In genomic region chr2:171566099-171566498, GRCh38 we compare ENCODE assay signal across 22 cellular contexts. TPM values are rescaled to one million over a fixed set of nuclear protein-coding genes. Genes with fewer than 3 reads are reported as not detected.
A peak's percentile ranks its signal among the peaks of the same experiment; 100 is the strongest.
DNase-seq lines count a peak whose midpoint lies in the region; ATAC-seq, FAIRE-seq and TF ChIP-seq lines count a peak whose summit lies in the region.
"Had no signal": no experiment of that assay in that cellular context is flagged by ENCODE, and none has a peak within 500 bp of the region (broad histone marks: within the 10 kb centered on the region; RNA-seq: fewer than 3 reads in every experiment).

No MANE protein-coding gene starts in this region.

- no peaks in the 10 kb centered on the region for H3K36me3 ChIP-seq in HepG2 (replicated peaks in 1 of 2; ENCODE audit: control insufficient read depth in 1 of 2, insufficient read depth in 2 of 2, low read length in 2 of 2)
- H3K36me3 ChIP-seq in right lobe of liver: no peaks in the 10 kb centered on the region
- H3K36me3 ChIP-seq: BE2C; BLaER1 treated with 17β-estradiol and CSF1 and Interleukin-3, amounts not matched to agents 10 nM and 100 nM had no signal

- H3K4me1 ChIP-seq in HepG2 (ENCODE audit: insufficient read depth, low read length) (peaks cover 14% of the 10 kb centered on the region; the same call in 1 of the 2 replicates), right lobe of liver (no peaks in the 10 kb centered on the region)
- H3K4me1 ChIP-seq: BE2C; BLaER1 treated with 17β-estradiol and CSF1 and Interleukin-3, amounts not matched to agents 10 nM and 100 nM had no signal

- no peak for TF ChIP-seq EP300 in HepG2 (IDR thresholded peaks at IDR 0.05; ENCODE audit: low read depth in 2 of 2, low read length in 2 of 2)
- no peak for TF ChIP-seq EP300 in HepG2 (CRISPR knock-in tag; IDR thresholded peaks at IDR 0.05; ENCODE audit: borderline replicate concordance)

- no peak for TF ChIP-seq CTCF in HepG2 (CRISPR knock-in tag; IDR thresholded peaks at IDR 0.05)
- TF ChIP-seq CTCF in right lobe of liver (IDR thresholded peaks at IDR 0.05): no peak
- TF ChIP-seq CTCF in epithelial cell of proximal tubule (conservative IDR thresholded peaks at IDR 0.05; ENCODE audit: low read depth, low read length): no peak

- no peak overlapping the region for H2AFZ ChIP-seq in HepG2 (ENCODE audit: low read length)
- H2AFZ ChIP-seq: GM23338 had no signal

- intact Hi-C loops in HepG2 (cut with micrococcal nuclease; ENCODE audit: unreplicated experiment) (no loop called here), right lobe of liver (cut with DNase I) (no loop called here)

- TF ChIP-seq POLR2A in HepG2 (IDR thresholded peaks at IDR 0.05; ENCODE audit: insufficient read depth in 1 of 2, low read depth in 2 of 2, low read length in 2 of 2): no peak
- no peak for TF ChIP-seq POLR2A in right lobe of liver (IDR thresholded peaks at IDR 0.05)
- TF ChIP-seq POLR2A in GM12892 (IDR thresholded peaks at IDR 0.05; ENCODE audit: low read depth, low read length): no peak

- WGBS in HepG2 (ENCODE audit: low lambda C conversion rate): 3% methylated on average over 1 of the region's 1 CpG
- 0% methylated on average over 1 of the region's 1 CpG for WGBS in right lobe of liver (ENCODE audit: insufficient coverage, low coverage, low lambda C conversion rate, missing lambda C conversion rate)

- no peak overlapping the region for H3K4me3 ChIP-seq in HepG2 (replicated peaks in 1 of 3; ENCODE audit: insufficient read depth in 1 of 3, low read depth in 2 of 3, low read length in 3 of 3)
- H3K4me3 ChIP-seq in right lobe of liver: no peak overlapping the region
- no peak overlapping the region for H3K4me3 ChIP-seq in epithelial cell of proximal tubule (ENCODE audit: low read depth, low read length)
- H3K4me3 ChIP-seq: BLaER1 treated with 17β-estradiol and CSF1 and Interleukin-3, amounts not matched to agents 10 nM and 100 nM; GM23338 had no signal

- in situ Hi-C loops in HepG2 (cut with HindIII; ENCODE audit: extremely low pct_ligation_motif_present, low pct_unique_long_range_greater_than_20kb): no loop called here

- no peak overlapping the region for H3K4me2 ChIP-seq in HepG2 (ENCODE audit: low read depth, low read length)
- H3K4me2 ChIP-seq: BLaER1 treated with 17β-estradiol and CSF1 and Interleukin-3, amounts not matched to agents 10 nM and 100 nM; GM23338 had no signal

- ATAC-seq in HepG2 (no peak), right lobe of liver (no peak)
- ATAC-seq in stimulated activated naive CD8-positive, alpha-beta T cell treated with anti-CD3 and anti-CD28 coated beads, Interleukin-15, amount 100 ng/mL, for 72 hours: no peak
- ATAC-seq: GM23338, HCT116 had no signal

- no peak overlapping the region for H3K9ac ChIP-seq in HepG2 (ENCODE audit: insufficient read depth, low read depth, low read length)
- H3K9ac ChIP-seq: BLaER1 treated with 17β-estradiol and CSF1 and Interleukin-3, amounts not matched to agents 10 nM and 100 nM had no signal

- POLR2A ChIA-PET in HepG2 (lab: Yijun Ruan, JAX): no interaction called here

- no TSS peak for BruUV-seq in HepG2 (replicated peaks; lab: Mats Ljungman, UMichigan)

- no peak for FAIRE-seq in HepG2 (lab: Jason Lieb, UNC)
- no peak for FAIRE-seq in GM12892 (lab: Jason Lieb, UNC)
- FAIRE-seq: A204.1, G401.6, GM18507 had no signal

- H3K9me3 ChIP-seq in HepG2 (ENCODE audit: low read length) (no peaks in the 10 kb centered on the region), right lobe of liver (no peaks in the 10 kb centered on the region)
- H3K9me3 ChIP-seq: BE2C had no signal

- TF ChIP-seq RAD21 in HepG2 (CRISPR knock-in tag; IDR thresholded peaks at IDR 0.05): no peak

- no peak overlapping the region for H3K27ac Mint-ChIP-seq in stimulated activated naive CD8-positive, alpha-beta T cell treated with anti-CD3 and anti-CD28 coated beads, Interleukin-15, amount 100 ng/mL, for 72 hours
- H3K27ac Mint-ChIP-seq: CD14-positive monocyte; CD4-positive, alpha-beta T cell; GM23338; H9 had no signal

- peaks cover 0 to 8% of the 10 kb centered on the region in 2 donors for H3K9me3 Mint-ChIP-seq in stimulated activated naive CD8-positive, alpha-beta T cell treated with anti-CD3 and anti-CD28 coated beads, Interleukin-15, amount 100 ng/mL, for 72 hours
- H3K9me3 Mint-ChIP-seq: CD4-positive, alpha-beta T cell; GM23338; H9 had no signal

- H3K27me3 ChIP-seq in HepG2 (ENCODE audit: control insufficient read depth in 1 of 2, insufficient read depth in 2 of 2, low read length in 2 of 2) (peaks cover 0 to 13% of the 10 kb centered on the region in 2 experiments; a peak in 2 of 5 replicates), right lobe of liver (no peaks in the 10 kb centered on the region)
- H3K27me3 ChIP-seq: BE2C; BLaER1 treated with 17β-estradiol and CSF1 and Interleukin-3, amounts not matched to agents 10 nM and 100 nM had no signal

- H3K27ac ChIP-seq in HepG2 (ENCODE audit: extremely low read length, insufficient read depth, low read length) (no peak overlapping the region), right lobe of liver (no peak overlapping the region)
- H3K27ac ChIP-seq: BLaER1 treated with 17β-estradiol and CSF1 and Interleukin-3, amounts not matched to agents 10 nM and 100 nM had no signal

- no peaks in the 10 kb centered on the region for H3K79me2 ChIP-seq in HepG2 (ENCODE audit: insufficient read depth, low read length)

- H3K4me1 Mint-ChIP-seq in stimulated activated naive CD8-positive, alpha-beta T cell treated with anti-CD3 and anti-CD28 coated beads, Interleukin-15, amount 100 ng/mL, for 72 hours: no peaks in the 10 kb centered on the region

- DNase-seq in HepG2 (ENCODE audit: low spot score) (no peak), right lobe of liver (no peak), epithelial cell of proximal tubule (ENCODE audit: low read depth) (peak; percentile 20), renal cortical epithelial cell (ENCODE audit: low read depth) (peak; percentile 72), GM12892 (ENCODE audit: insufficient read length) (no peak), KG1 (lab: John Stamatoyannopoulos, UW) (no peak)
- DNase-seq in stimulated activated naive CD8-positive, alpha-beta T cell treated with anti-CD3 and anti-CD28 coated beads, Interleukin-15, amount 100 ng/mL, for 72 hours: no peak
- DNase-seq: AML-193; BE2C; Calu3; CD4-positive, alpha-beta T cell; COR-L47; DMS53; DMS79 treated with DMSO at 0.1 percent for 48 hours; H9 had no signal

- H3K4me3 Mint-ChIP-seq in stimulated activated naive CD8-positive, alpha-beta T cell treated with anti-CD3 and anti-CD28 coated beads, Interleukin-15, amount 100 ng/mL, for 72 hours: no peak overlapping the region
- H3K4me3 Mint-ChIP-seq: CD14-positive monocyte; CD4-positive, alpha-beta T cell; GM23338; H9 had no signal

- H4K20me1 ChIP-seq in HepG2 (ENCODE audit: insufficient read depth, low read length): no peaks in the 10 kb centered on the region
- H4K20me1 ChIP-seq: BLaER1 treated with 17β-estradiol and CSF1 and Interleukin-3, amounts not matched to agents 10 nM and 100 nM had no signal

- H3K27me3 Mint-ChIP-seq in stimulated activated naive CD8-positive, alpha-beta T cell treated with anti-CD3 and anti-CD28 coated beads, Interleukin-15, amount 100 ng/mL, for 72 hours: no peaks in the 10 kb centered on the region
- H3K27me3 Mint-ChIP-seq: CD4-positive, alpha-beta T cell had no signal

- CTCF ChIA-PET in HepG2 (lab: Yijun Ruan, JAX; ENCODE audit: low intra/inter-chr PET ratio, low total read pairs): no interaction called here

TF ChIP-seq in HepG2, 621 proteins besides CTCF, POLR2A, EP300 and RAD21 (continues in another document):
- TF ChIP-seq HNF4A (CRISPR knock-in tag; IDR thresholded peaks at IDR 0.05): peak; percentile 11; the same call in 1 of the 2 replicates
- no peak for TF ChIP-seq ARNTL (CRISPR knock-in tag; IDR thresholded peaks at IDR 0.05)
- TF ChIP-seq, protein P1, sequence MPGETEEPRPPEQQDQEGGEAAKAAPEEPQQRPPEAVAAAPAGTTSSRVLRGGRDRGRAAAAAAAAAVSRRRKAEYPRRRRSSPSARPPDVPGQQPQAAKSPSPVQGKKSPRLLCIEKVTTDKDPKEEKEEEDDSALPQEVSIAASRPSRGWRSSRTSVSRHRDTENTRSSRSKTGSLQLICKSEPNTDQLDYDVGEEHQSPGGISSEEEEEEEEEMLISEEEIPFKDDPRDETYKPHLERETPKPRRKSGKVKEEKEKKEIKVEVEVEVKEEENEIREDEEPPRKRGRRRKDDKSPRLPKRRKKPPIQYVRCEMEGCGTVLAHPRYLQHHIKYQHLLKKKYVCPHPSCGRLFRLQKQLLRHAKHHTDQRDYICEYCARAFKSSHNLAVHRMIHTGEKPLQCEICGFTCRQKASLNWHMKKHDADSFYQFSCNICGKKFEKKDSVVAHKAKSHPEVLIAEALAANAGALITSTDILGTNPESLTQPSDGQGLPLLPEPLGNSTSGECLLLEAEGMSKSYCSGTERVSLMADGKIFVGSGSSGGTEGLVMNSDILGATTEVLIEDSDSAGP (CRISPR knock-in tag; IDR thresholded peaks at IDR 0.05; ENCODE audit: borderline replicate concordance): no peak

RNA-seq across cellular contexts. Expression of gene CYBRD1, which starts 43.8 kb away (rescaled TPM):
- total RNA-seq in HepG2 (2016; rRNA removed; fragmentation: Illumina TruSeq; extraction: Trizol) (0.34 and 0.42 TPM in 2 replicates), right lobe of liver (10 to 100 TPM in 4 of 6 experiments, 1 to 10 TPM in 2; 7.3 to 15.1 (median 10.9) TPM), epithelial cell of proximal tubule (2.5 and 5.1 TPM in 2 replicates), renal cortical epithelial cell (13.9 and 63.1 TPM in 2 replicates)
- 0.30 and 0.53 TPM in 2 replicates for total RNA-seq in HepG2 (2016; cell fraction: cytosol; rRNA removed; fragmentation: Illumina TruSeq; extraction: Trizol; ENCODE audit: low read depth)
- 0.27 and 0.58 TPM in 2 replicates for total RNA-seq in HepG2 (2016; cell fraction: insoluble cytoplasmic fraction; rRNA removed; fragmentation: Illumina TruSeq; extraction: Trizol)
- 0.49 and 0.76 TPM in 2 replicates for total RNA-seq in HepG2 (2016; cell fraction: membrane; rRNA removed; fragmentation: Illumina TruSeq; extraction: Trizol)
- total RNA-seq in HepG2 (2016; cell fraction: nucleus; rRNA removed; fragmentation: Illumina TruSeq; extraction: Trizol): 0.22 and 0.85 TPM in 2 replicates
- 0.13 and 0.51 TPM in 2 replicates for polyA plus RNA-seq in HepG2 (2011; rRNA removed)
- polyA plus RNA-seq in HepG2 (2011; cell fraction: cytosol; rRNA removed): 0.40 and 0.75 TPM in 2 replicates
- 0.14 and 0.19 TPM in 2 replicates for polyA plus RNA-seq in HepG2 (2011; cell fraction: nucleus; rRNA removed)
- polyA plus RNA-seq in HepG2 (2012): 0.23 and 0.25 TPM in 2 replicates
- 0.27 and 0.35 TPM in 2 replicates for polyA plus RNA-seq in HepG2 (2016; cell fraction: cytosol; fragmentation: Illumina TruSeq; extraction: Trizol; ENCODE audit: low read depth)
- 0.56 and 0.59 TPM in 2 replicates for polyA plus RNA-seq in HepG2 (2016; cell fraction: insoluble cytoplasmic fraction; fragmentation: Illumina TruSeq; extraction: Trizol; ENCODE audit: low read depth)
- 0.32 and 0.33 TPM in 2 replicates for polyA plus RNA-seq in HepG2 (2016; cell fraction: membrane; fragmentation: Illumina TruSeq; extraction: Trizol; ENCODE audit: low read depth)
- 0.43 and 0.75 TPM in 2 replicates for polyA plus RNA-seq in HepG2 (2016; cell fraction: nucleus; fragmentation: Illumina TruSeq; extraction: Trizol; ENCODE audit: insufficient read depth, low read depth)
- 0.52 and 4.2 TPM in 2 replicates for polyA minus RNA-seq in HepG2 (2011; rRNA and poly(A)+ RNA removed; ENCODE audit: low replicate concordance)
- polyA minus RNA-seq in HepG2 (2011; cell fraction: cytosol; rRNA and poly(A)+ RNA removed): 0.40 and 0.97 TPM in 2 replicates
- 0.25 and 0.77 TPM in 2 replicates for polyA minus RNA-seq in HepG2 (2011; cell fraction: nucleus; rRNA and poly(A)+ RNA removed)
- 33.9 TPM for polyA plus RNA-seq in GM12892 (2012; ENCODE audit: missing spikeins)

Comparison
In these comparisons a context has a peak if more than half of its experiments do, and no peak if none do; other contexts are left out.
1. DNase-seq: peak in epithelial cell of proximal tubule (single experiment) and renal cortical epithelial cell (single experiment); none in HepG2 (single experiment), right lobe of liver (0 of 3), GM12892 (single experiment), KG1 (single experiment) and stimulated activated naive CD8-positive, alpha-beta T cell treated with anti-CD3 and anti-CD28 coated beads, Interleukin-15, amount 100 ng/mL, for 72 hours (0 of 2).